In the genomic region with DNA sequence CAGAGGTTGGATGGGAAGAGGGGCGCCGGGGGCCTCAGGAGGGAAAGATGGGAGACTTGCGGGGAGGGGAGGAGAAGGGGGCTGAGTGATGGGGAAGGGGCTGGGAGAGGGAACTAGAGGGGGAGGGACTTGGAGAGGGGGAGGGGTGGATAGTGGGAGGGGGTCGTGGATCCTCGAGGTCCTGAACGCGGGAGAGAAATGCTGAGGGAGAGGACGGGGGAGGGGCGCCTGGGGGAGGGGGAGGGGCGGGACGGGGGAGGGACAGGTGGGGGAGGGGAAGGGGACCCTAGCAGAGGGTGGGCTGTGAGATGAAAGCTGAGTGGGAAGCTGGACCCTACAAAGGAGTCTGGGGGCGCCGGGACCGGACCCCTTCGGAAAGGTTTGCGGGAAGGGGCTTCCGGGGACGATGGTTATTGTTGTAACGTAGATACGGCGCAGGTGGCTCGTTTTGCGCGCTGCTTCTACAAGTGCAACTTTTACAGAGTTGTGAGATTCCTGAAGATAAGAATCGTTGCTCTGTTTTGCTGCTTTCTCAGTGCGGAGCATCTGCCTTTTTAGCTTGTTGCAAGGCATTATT, we compare ENCODE assay signal across 9 cellular contexts. TPM values are rescaled to one million over a fixed set of nuclear protein-coding genes. Genes with fewer than 3 reads are reported as not detected.
DNase-seq lines count a peak whose midpoint lies in the region; ATAC-seq, FAIRE-seq and TF ChIP-seq lines count a peak whose summit lies in the region.
"Had no signal": no experiment of that assay in that cellular context is flagged by ENCODE, and none has a peak within 500 bp of the region (broad histone marks: within the 10 kb centered on the region; RNA-seq: fewer than 3 reads in every experiment).

No MANE protein-coding gene starts in this region.

- H3K27ac ChIP-seq in pancreas, result peak overlapping the region; percentile 85 to 95 (median 94)

- intact Hi-C loops in pancreas (cut with DNase I), result no loop called here

- H3K9me3 ChIP-seq in endocrine pancreas (ENCODE audit: control insufficient read depth, low read length) (no peaks in the 10 kb centered on the region), pancreas (no peaks in the 10 kb centered on the region)

- no peak for TF ChIP-seq CTCF in WTC11 (IDR thresholded peaks at IDR 0.05)
- no peak for TF ChIP-seq CTCF in pancreas (IDR thresholded peaks at IDR 0.05)

- H3K36me3 Mint-ChIP-seq in WTC11, result no peaks in the 10 kb centered on the region

- peak; percentile 17 to 59 for DNase-seq in NCI-H526 (lab: John Stamatoyannopoulos, UW)
- no peak for DNase-seq in NCI-H526 treated with DMSO at 0.1 percent for 48 hours (lab: John Stamatoyannopoulos, UW)
- DNase-seq in WTC11 (ENCODE audit: low spot score), result no peak
- peak in 2 of 6 donors; percentile 55 to 66 for DNase-seq in pancreas
- DNase-seq in NCI-H2107 treated with DMSO at 0.1 percent for 48 hours (lab: John Stamatoyannopoulos, UW; ENCODE audit: unreplicated experiment), result no peak
- DNase-seq in GF-D8 (lab: John Stamatoyannopoulos, UW), result no peak
- DNase-seq in OCI-M2 (lab: John Stamatoyannopoulos, UW; ENCODE audit: unreplicated experiment), result no peak

- peak overlapping the region; percentile 79 for H3K4me3 Mint-ChIP-seq in WTC11

- no peak overlapping the region for H3K27ac Mint-ChIP-seq in WTC11

- WGBS in pancreas, 2 donors, result 0 to 1% methylated on average over 17 to 24 of the region's 26 CpGs

- H3K9me3 Mint-ChIP-seq in WTC11, result no peaks in the 10 kb centered on the region

- H3K4me3 ChIP-seq in endocrine pancreas (ENCODE audit: control insufficient read depth, insufficient read depth, low read length) (peak overlapping the region; percentile 77), pancreas (peak overlapping the region in 3 of 4 donors; percentile 29 to 48 (median 46))

- POLR2A ChIA-PET in WTC11 (lab: Charles Lee), result interaction anchor here (1.1 kb wide), 1 partner anchor 21 kb away, joined by 5 read pairs; a partner anchor contains a TSS

- H3K27me3 Mint-ChIP-seq in WTC11 (ENCODE audit: low read depth), result peaks cover 3% of the 10 kb centered on the region; the same call in 1 of the 2 replicates

- peaks cover 31% of the 10 kb centered on the region for H3K4me1 Mint-ChIP-seq in WTC11

- CTCF ChIA-PET in WTC11 (lab: Charles Lee), result interaction anchor here (0.5 to 2.9 kb wide), 17 partner anchors 10 to 537 kb away, joined by 3 to 19 read pairs (median 5); no protein-coding TSS in a partner anchor

- H3K4me1 ChIP-seq in endocrine pancreas (ENCODE audit: control insufficient read depth, insufficient read depth, low read length) (no peaks in the 10 kb centered on the region), pancreas (peaks cover 59 to 81% (median 77%) of the 10 kb centered on the region in 3 donors)

- ATAC-seq in WTC11 (peak; percentile 0; the same call in 1 of the 2 replicates), pancreas (no peak)

- no peak for FAIRE-seq in pancreas (lab: Jason Lieb, UNC)

- H3K27me3 ChIP-seq in endocrine pancreas (ENCODE audit: control insufficient read depth, insufficient read depth, low read length), result no peaks in the 10 kb centered on the region
- no peaks in the 10 kb centered on the region for H3K27me3 ChIP-seq in pancreas

- no peaks in the 10 kb centered on the region for H3K36me3 ChIP-seq in endocrine pancreas (ENCODE audit: control insufficient read depth, insufficient read depth, low read length)
- no peaks in the 10 kb centered on the region for H3K36me3 ChIP-seq in pancreas

- no peak overlapping the region for H3K9ac ChIP-seq in endocrine pancreas (ENCODE audit: control insufficient read depth, insufficient read depth, low read length)

TF ChIP-seq in WTC11, 78 proteins besides CTCF, POLR2A, EP300 and RAD21:
- TF ChIP-seq, protein P1, sequence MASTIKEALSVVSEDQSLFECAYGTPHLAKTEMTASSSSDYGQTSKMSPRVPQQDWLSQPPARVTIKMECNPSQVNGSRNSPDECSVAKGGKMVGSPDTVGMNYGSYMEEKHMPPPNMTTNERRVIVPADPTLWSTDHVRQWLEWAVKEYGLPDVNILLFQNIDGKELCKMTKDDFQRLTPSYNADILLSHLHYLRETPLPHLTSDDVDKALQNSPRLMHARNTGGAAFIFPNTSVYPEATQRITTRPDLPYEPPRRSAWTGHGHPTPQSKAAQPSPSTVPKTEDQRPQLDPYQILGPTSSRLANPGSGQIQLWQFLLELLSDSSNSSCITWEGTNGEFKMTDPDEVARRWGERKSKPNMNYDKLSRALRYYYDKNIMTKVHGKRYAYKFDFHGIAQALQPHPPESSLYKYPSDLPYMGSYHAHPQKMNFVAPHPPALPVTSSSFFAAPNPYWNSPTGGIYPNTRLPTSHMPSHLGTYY (CRISPR knock-in tag; IDR thresholded peaks at IDR 0.05), result no peak
- TF ChIP-seq TEAD4 (CRISPR knock-in tag; IDR thresholded peaks at IDR 0.05), result no peak
TF ChIP-seq in WTC11: peak in this region for 0.

RNA-seq across cellular contexts. Expression of a gene that starts 0.4 kb away (rescaled TPM):
- 84.0 to 87.9 TPM (median 87.7 TPM) in 3 replicates for total RNA-seq in WTC11 (2021)
- total RNA-seq in pancreas, result 10 to 100 TPM; 27.9 to 47.9 (median 32.5) TPM
- 10 to 100 TPM; 67.5 to 99.0 TPM for polyA plus RNA-seq in pancreas

RNA-seq across cellular contexts. Expression of a gene that starts 20.4 kb away (rescaled TPM):
- total RNA-seq in WTC11 (2021) (60.8 to 62.9 TPM (median 62.0 TPM) in 3 replicates), pancreas (10 to 100 TPM; 22.1 to 41.9 (median 25.6) TPM)
- 10 to 100 TPM; 13.6 to 31.1 TPM for polyA plus RNA-seq in pancreas

RNA-seq across cellular contexts. Expression of a gene that starts 34.3 kb away (rescaled TPM):
- total RNA-seq in WTC11 (2021), result not detected in 3 replicates
- not detected for total RNA-seq in pancreas
- not detected for polyA plus RNA-seq in pancreas
- total RNA-seq: dermis microvascular lymphatic vessel endothelial cell had no signal

RNA-seq across cellular contexts. Expression of a gene that starts 56.1 kb away (rescaled TPM):
- total RNA-seq in WTC11 (2021) (not detected in 3 replicates), pancreas (not detected)
- polyA plus RNA-seq in pancreas, result under 1 TPM in 1 of 2 donors, not detected in 1; 0.07 TPM
- total RNA-seq: dermis microvascular lymphatic vessel endothelial cell had no signal

Comparison
In these comparisons a context has a peak if more than half of its experiments do, and no peak if none do; other contexts are left out.
1. DNase-seq: peak in NCI-H526 (2 of 2); none in NCI-H526 treated with DMSO at 0.1 percent for 48 hours (single experiment), WTC11 (single experiment), NCI-H2107 treated with DMSO at 0.1 percent for 48 hours (single experiment), GF-D8 (single experiment) and OCI-M2 (single experiment).